Comparison of ENCODE assay signal across 1 cellular context in the genomic region with DNA sequence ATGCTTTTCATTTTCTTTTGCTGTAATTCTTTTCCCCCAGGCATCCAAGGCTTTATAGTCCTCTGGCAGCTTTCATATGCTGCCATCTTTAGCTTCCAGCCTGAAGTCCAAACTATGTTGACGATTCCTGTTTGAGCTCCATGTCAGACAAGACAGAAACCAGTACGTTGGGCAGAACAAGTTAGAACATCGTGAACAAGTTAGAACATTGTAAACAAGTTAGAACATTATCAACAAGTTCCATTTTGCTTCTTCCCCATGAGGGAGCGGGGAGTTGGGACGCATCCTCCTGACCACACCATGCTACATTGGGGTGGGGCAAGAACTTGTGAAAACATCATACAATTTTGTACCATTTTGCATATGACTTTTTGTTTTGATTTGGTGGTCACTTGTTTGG.
TF ChIP-seq lines count a peak whose summit lies in the region.

No MANE protein-coding gene starts in this region.

TF ChIP-seq in H1, 55 proteins besides CTCF, POLR2A, EP300 and RAD21 (continued from another document):
- no peak for TF ChIP-seq KDM5A (IDR thresholded peaks at IDR 0.05; ENCODE audit: low read length)
- TF ChIP-seq SRF (IDR thresholded peaks at IDR 0.05; ENCODE audit: low read depth, low read length): no peak
- TF ChIP-seq SP1 (IDR thresholded peaks at IDR 0.05; ENCODE audit: low read depth, low read length): no peak
- no peak for TF ChIP-seq CHD1 (IDR thresholded peaks at IDR 0.05; ENCODE audit: low read depth, low read length)
TF ChIP-seq in H1: peak in this region for 0.
